Comparison of ENCODE assay signal across 8 cellular contexts in the genomic region with DNA sequence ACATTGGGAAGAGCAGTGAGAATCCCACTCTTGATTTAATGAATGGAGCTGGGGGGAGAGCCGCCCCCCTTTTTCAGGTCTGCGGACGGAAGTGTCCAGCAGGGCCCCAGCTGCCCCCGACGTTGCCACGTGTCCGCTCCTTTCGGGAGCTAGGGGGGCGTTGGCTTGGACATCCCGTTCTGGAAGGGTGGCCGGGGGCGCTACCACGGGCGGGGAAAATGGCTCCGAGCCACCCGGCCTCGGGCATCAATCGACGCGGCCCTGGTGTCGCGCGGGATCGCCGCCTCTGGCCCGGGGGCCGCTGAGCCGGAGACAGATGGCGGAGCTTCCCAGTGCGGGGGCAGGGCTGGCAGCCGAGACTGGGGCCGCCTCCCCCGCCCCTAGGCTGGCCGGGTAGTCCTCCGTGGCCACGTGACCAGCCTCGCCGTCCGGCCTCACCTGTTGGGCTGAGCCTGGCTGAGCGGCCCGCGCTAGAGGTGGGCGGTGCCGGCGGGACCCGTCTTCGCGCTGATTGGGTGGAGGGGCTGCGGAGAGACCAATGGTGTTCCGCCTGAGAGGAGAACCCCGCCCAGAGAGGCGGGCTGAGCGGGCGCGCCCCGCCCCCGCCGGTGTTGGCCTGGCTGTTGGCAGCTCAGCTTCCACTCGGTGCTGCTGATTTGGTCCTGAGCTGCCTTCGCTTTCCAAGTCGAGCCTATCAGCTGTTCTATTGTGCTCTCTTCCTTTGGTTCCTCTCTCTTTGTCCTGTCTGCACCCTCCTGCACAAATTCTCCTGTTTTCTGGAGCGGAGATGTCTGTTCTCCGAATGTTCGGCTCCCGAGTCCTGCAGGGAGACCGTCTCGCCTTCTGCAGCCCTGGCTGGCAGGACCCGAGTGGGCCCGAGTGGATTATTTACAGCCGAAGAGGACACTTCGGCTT. TPM values are rescaled to one million over a fixed set of nuclear protein-coding genes. Genes with fewer than 3 reads are reported as not detected.
DNase-seq lines count a peak whose midpoint lies in the region; ATAC-seq and TF ChIP-seq lines count a peak whose summit lies in the region.

No MANE protein-coding gene starts in this region.

- intact Hi-C loops in Right ventricle myocardium superior (cut with DNase I): no loop called here

- H3K27me3 ChIP-seq in subcutaneous abdominal adipose tissue (ENCODE audit: control insufficient read depth in 5 of 5, insufficient read depth in 4 of 5, low read length in 5 of 5): peaks cover under 1 to 31% (median 6%) of the 10 kb centered on the region in 5 donors

- no peaks in the 10 kb centered on the region for H3K9me3 ChIP-seq in subcutaneous abdominal adipose tissue (ENCODE audit: control insufficient read depth in 5 of 5, low read length in 5 of 5)

- TF ChIP-seq CTCF in GM12875 (IDR thresholded peaks at IDR 0.05; ENCODE audit: borderline replicate concordance, insufficient read depth, low read depth, low read length): no peak
- no peak for TF ChIP-seq CTCF in omental fat pad (IDR thresholded peaks at IDR 0.05)

- H3K4me1 ChIP-seq in subcutaneous abdominal adipose tissue (ENCODE audit: control insufficient read depth in 5 of 5, insufficient read depth in 5 of 5, low read length in 5 of 5): peaks cover 0 to 41% (median 23%) of the 10 kb centered on the region in 5 donors

- peak; percentile 88 for ATAC-seq in HG03460 (IDR thresholded peaks at IDR 0.05; ENCODE audit: unreplicated experiment)
- peak; percentile 99 for ATAC-seq in Right ventricle myocardium superior (ENCODE audit: poor library complexity)
- ATAC-seq in omental fat pad (ENCODE audit: low FRiP score): peak; percentile 98

- peak overlapping the region in 3 of 5 donors; percentile 26 to 73 (median 53) for H3K9ac ChIP-seq in subcutaneous abdominal adipose tissue (ENCODE audit: low read length in 5 of 5)

- DNase-seq in SKM-1 (lab: John Stamatoyannopoulos, UW; ENCODE audit: unreplicated experiment) (peak; percentile 19), Right ventricle myocardium superior (peak; percentile 93), omental fat pad (ENCODE audit: low spot score) (no peak), NCI-H774 (lab: John Stamatoyannopoulos, UW) (no peak)
- DNase-seq in activated naive CD8-positive, alpha-beta T cell treated with anti-CD3 and anti-CD28 coated beads, Interleukin-2, amount 50 U/mL, for 16 hours (ENCODE audit: low read depth, low spot score): peak; percentile 86

- peak overlapping the region; percentile 46 for H3K27ac ChIP-seq in subcutaneous abdominal adipose tissue (ENCODE audit: low read depth, low read length)

- H3K4me3 ChIP-seq in GM12875 (ENCODE audit: low read depth, low read length): peak overlapping the region; percentile 49
- peak overlapping the region; percentile 57 to 83 (median 75) for H3K4me3 ChIP-seq in subcutaneous abdominal adipose tissue (ENCODE audit: low read depth in 1 of 5, low read length in 5 of 5)

- no peaks in the 10 kb centered on the region for H3K36me3 ChIP-seq in subcutaneous abdominal adipose tissue (ENCODE audit: control insufficient read depth in 5 of 5, insufficient read depth in 5 of 5, low read length in 5 of 5)

RNA-seq across cellular contexts. Expression of a gene that starts 8.3 kb away (rescaled TPM):
- total RNA-seq in Right ventricle myocardium superior (1.5 TPM), omental fat pad (1 to 10 TPM; 1.3 to 5.8 (median 4.8) TPM)

Comparison
In these comparisons a context has a peak if more than half of its experiments do, and no peak if none do; other contexts are left out.
1. DNase-seq: peak in SKM-1 (single experiment), activated naive CD8-positive, alpha-beta T cell treated with anti-CD3 and anti-CD28 coated beads, Interleukin-2, amount 50 U/mL, for 16 hours (single experiment) and Right ventricle myocardium superior (single experiment); none in omental fat pad (single experiment) and NCI-H774 (single experiment).
2. Peak in every context shown above with its lines, with median percentiles within 50 percentile points of each other: ATAC-seq.